ENCODE assay signal across 8 cellular contexts in genomic region chr18:24426398-24427294, GRCh38. TPM values are rescaled to one million over a fixed set of nuclear protein-coding genes. Genes with fewer than 3 reads are reported as not detected.
DNase-seq lines count a peak whose midpoint lies in the region; ATAC-seq lines count a peak whose summit lies in the region.

IMPACT (plus strand) TSS chr18:24426670; CDS start chr18:24426757, 87 bp downstream.

- peak; percentile 97 for DNase-seq in COLO668 (lab: John Stamatoyannopoulos, UW; ENCODE audit: unreplicated experiment)
- peak; percentile 78 for DNase-seq in HK-2 (ENCODE audit: unreplicated experiment)
- DNase-seq in OCI-M1 (lab: John Stamatoyannopoulos, UW), result peak; percentile 96
- DNase-seq in activated T-cell treated with anti-CD3 and anti-CD28 coated beads, Interleukin-2, amount 50 U/mL, for 24 hours, result peak; percentile 91
- peak; percentile 47 to 56 for DNase-seq in stimulated activated CD8-positive, alpha-beta memory T cell treated with anti-CD3 and anti-CD28 coated beads, Interleukin-4, amount 100 ng/mL, for 4 hours (ENCODE audit: low read depth in 2 of 2, low spot score in 1 of 2)

- 1 to 3% methylated on average over 80 to 82 of the region's 82 CpGs for WGBS in esophagus, 2 donors

- peak within 1 kb of the TSS; percentile 93 for H3K27ac Mint-ChIP-seq in activated T-cell treated with anti-CD3 and anti-CD28 coated beads, Interleukin-2, amount 50 U/mL, for 24 hours

- peaks cover 29% of the 10 kb centered on the region for H3K27me3 Mint-ChIP-seq in activated T-cell treated with anti-CD3 and anti-CD28 coated beads, Interleukin-2, amount 50 U/mL, for 24 hours

- H3K36me3 ChIP-seq in esophagus (ENCODE audit: control insufficient read depth in 2 of 2, insufficient read depth in 2 of 2, low read length in 1 of 2) (no peaks in the 10 kb centered on the region), mucosa of rectum (ENCODE audit: control insufficient read depth in 2 of 2, insufficient read depth in 2 of 2, low read length in 2 of 2) (peaks cover 0 to 3% of the 10 kb centered on the region in 2 donors)

- H3K4me1 ChIP-seq in esophagus (ENCODE audit: control insufficient read depth in 2 of 2, insufficient read depth in 2 of 2, low read length in 1 of 2) (no peaks in the 10 kb centered on the region), mucosa of rectum (ENCODE audit: control insufficient read depth in 2 of 2, insufficient read depth in 2 of 2, low read length in 2 of 2) (peaks cover 2 to 8% of the 10 kb centered on the region in 2 donors)

- H3K9me3 ChIP-seq in esophagus (ENCODE audit: control insufficient read depth in 2 of 2, insufficient read depth in 1 of 2, low read depth in 1 of 2, low read length in 1 of 2) (no peaks in the 10 kb centered on the region), mucosa of rectum (ENCODE audit: control insufficient read depth in 2 of 2, low read length in 2 of 2) (peaks cover 0 to 6% of the 10 kb centered on the region in 2 donors)

- peaks cover 27% of the 10 kb centered on the region for H3K4me1 Mint-ChIP-seq in activated T-cell treated with anti-CD3 and anti-CD28 coated beads, Interleukin-2, amount 50 U/mL, for 24 hours (ENCODE audit: low read depth)

- ATAC-seq in GM19452 (IDR thresholded peaks at IDR 0.05; ENCODE audit: unreplicated experiment), result peak; percentile 92

- peaks cover 37% of the 10 kb centered on the region for H3K36me3 Mint-ChIP-seq in activated T-cell treated with anti-CD3 and anti-CD28 coated beads, Interleukin-2, amount 50 U/mL, for 24 hours (ENCODE audit: low read depth)

- H3K27me3 ChIP-seq in esophagus (ENCODE audit: control insufficient read depth in 1 of 2, insufficient read depth in 2 of 2, low read length in 2 of 2) (peaks cover 0 to 4% of the 10 kb centered on the region in 2 donors), mucosa of rectum (ENCODE audit: control insufficient read depth in 2 of 2, insufficient read depth in 2 of 2, low read length in 2 of 2) (peaks cover 9 to 13% of the 10 kb centered on the region in 2 donors)

- H3K9me3 Mint-ChIP-seq in activated T-cell treated with anti-CD3 and anti-CD28 coated beads, Interleukin-2, amount 50 U/mL, for 24 hours, result peaks cover 15% of the 10 kb centered on the region

- H3K4me3 Mint-ChIP-seq in activated T-cell treated with anti-CD3 and anti-CD28 coated beads, Interleukin-2, amount 50 U/mL, for 24 hours, result peak within 1 kb of the TSS; percentile 83

- H3K9ac ChIP-seq in mucosa of rectum (ENCODE audit: low read depth in 1 of 2, low read length in 2 of 2), result peak within 1 kb of the TSS; percentile 71 to 89

- H3K4me3 ChIP-seq in esophagus (ENCODE audit: low read depth in 1 of 2, low read length in 2 of 2), result peak within 1 kb of the TSS; percentile 70 to 78
- H3K4me3 ChIP-seq in mucosa of rectum (ENCODE audit: low read length in 2 of 2), result peak within 1 kb of the TSS; percentile 87 to 92

- peak within 1 kb of the TSS; percentile 53 to 67 for H3K27ac ChIP-seq in esophagus (ENCODE audit: low read depth in 2 of 2, low read length in 1 of 2)
- H3K27ac ChIP-seq in mucosa of rectum (ENCODE audit: low read depth in 2 of 2, low read length in 2 of 2), result peak within 1 kb of the TSS; percentile 67 to 74

RNA-seq across cellular contexts. Expression of gene IMPACT, which starts in this region (rescaled TPM):
- 1 to 10 TPM; 6.3 to 8.1 TPM for polyA plus RNA-seq in esophagus

Comparison
In these comparisons a context has a peak if more than half of its experiments do, and no peak if none do; other contexts are left out.
1. Peak in every context shown above with its lines: DNase-seq, ATAC-seq, H3K4me3 ChIP-seq and H3K27ac ChIP-seq.